32 cellular contexts compared by ENCODE assay signal in genomic region chr12:22787557-22787956, GRCh38.
A peak's percentile ranks its signal among the peaks of the same experiment; 100 is the strongest.
DNase-seq lines count a peak whose midpoint lies in the region; FAIRE-seq and TF ChIP-seq lines count a peak whose summit lies in the region.
"Had no signal": no experiment of that assay in that cellular context is flagged by ENCODE, and none has a peak within 500 bp of the region (broad histone marks: within the 10 kb centered on the region; RNA-seq: fewer than 3 reads in every experiment).

No MANE protein-coding gene starts in this region.

- no peak for TF ChIP-seq CTCF in choroid plexus epithelial cell (conservative IDR thresholded peaks at IDR 0.05; ENCODE audit: low read depth, low read length)

- no peak for FAIRE-seq in HTR-8/SVneo (lab: Jason Lieb, UNC)
- FAIRE-seq: GM19239, H1, K562, pancreas had no signal

- no peak overlapping the region for H3K4me3 ChIP-seq in choroid plexus epithelial cell (ENCODE audit: low read depth, low read length)
- H3K4me3 ChIP-seq: gastrocnemius medialis, K562, mucosa of descending colon, pancreas, vagina had no signal

- DNase-seq in NCI-H82 (lab: John Stamatoyannopoulos, UW) (peak; percentile 18), NCI-H82 treated with DMSO at 0.1 percent for 48 hours (lab: John Stamatoyannopoulos, UW; ENCODE audit: unreplicated experiment) (no peak), choroid plexus epithelial cell (ENCODE audit: low read depth) (peak; percentile 54), left kidney (ENCODE audit: low read depth, low spot score) (peak; percentile 10), stromal cell of bone marrow (ENCODE audit: low read depth) (peak; percentile 19), DMS 273 (lab: John Stamatoyannopoulos, UW; ENCODE audit: unreplicated experiment) (no peak), HTR-8/SVneo (ENCODE audit: insufficient read length, low spot score) (no peak), HuH-7.5 (ENCODE audit: low spot score) (no peak)
- DNase-seq: activated CD4-positive, alpha-beta T cell treated with anti-CD3 and anti-CD28 coated beads for 36 hours; activated CD8-positive, alpha-beta memory T cell treated with anti-CD3 and anti-CD28 coated beads, Interleukin-2, amount 50 U/mL, for 48 hours; activated CD8-positive, alpha-beta T cell treated with anti-CD3 and anti-CD28 coated beads for 36 hours; activated naive CD4-positive, alpha-beta T cell treated with anti-CD3 and anti-CD28 coated beads, Interleukin-2, amount 50 U/mL, for 16 hours; amygdala; cortex of kidney; effector memory CD8-positive, alpha-beta T cell; erythroblast; gastrocnemius medialis; hippocampal formation; mucosa of descending colon; natural killer cell; NCI-H1105; NCI-H1930; NCI-H226; pancreas; stimulated activated CD4-positive, alpha-beta T cell treated with anti-CD3 and anti-CD28 coated beads, Interleukin-1b, Interleukin-23, amount 100 ng/mL, for 48 hours; stimulated activated naive CD8-positive, alpha-beta T cell treated with anti-CD3 and anti-CD28 coated beads, Interleukin-15, Interleukin-2, amounts not matched to agents 100 U/mL and 50 U/mL, for 24 hours; SW 1271; testis had no signal

Comparison
In these comparisons a context has a peak if more than half of its experiments do, and no peak if none do; other contexts are left out.
1. DNase-seq: peak in NCI-H82 (single experiment), choroid plexus epithelial cell (single experiment), left kidney (single experiment) and stromal cell of bone marrow (single experiment); none in NCI-H82 treated with DMSO at 0.1 percent for 48 hours (single experiment), DMS 273 (single experiment), HTR-8/SVneo (single experiment) and HuH-7.5 (single experiment).